Comparison of ENCODE assay signal across 16 cellular contexts in the genomic region with DNA sequence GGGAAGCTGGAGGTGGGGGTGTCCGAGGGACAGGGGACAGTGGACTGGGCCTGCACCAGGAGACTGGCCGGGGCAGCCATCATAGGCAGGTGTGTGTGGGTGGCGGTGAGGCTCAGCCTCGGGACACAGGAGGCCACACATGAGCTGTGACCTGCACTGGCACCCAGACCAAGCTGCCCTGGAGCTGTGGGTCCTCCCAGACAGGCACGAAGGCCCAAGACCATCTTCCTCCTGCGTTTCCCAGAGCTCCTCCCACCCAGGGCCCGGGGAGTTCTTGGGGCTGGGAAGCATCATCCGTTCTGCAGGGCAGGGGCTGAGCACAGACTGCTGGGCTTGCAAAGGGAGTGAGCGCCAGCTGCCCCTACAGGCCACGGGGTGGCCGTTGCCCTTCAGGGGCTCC.
"Had no signal": no experiment of that assay in that cellular context is flagged by ENCODE, and none has a peak within 500 bp of the region (broad histone marks: within the 10 kb centered on the region; RNA-seq: fewer than 3 reads in every experiment).

No MANE protein-coding gene starts in this region.

- H3K27me3 Mint-ChIP-seq: naive thymus-derived CD4-positive, alpha-beta T cell had no signal

- H3K27ac ChIP-seq: colonic mucosa, foreskin keratinocyte, hepatocyte, suprapubic skin, thyroid gland, upper lobe of right lung, vagina had no signal

- H3K36me3 Mint-ChIP-seq: naive thymus-derived CD4-positive, alpha-beta T cell had no signal

- H3K4me3 ChIP-seq: colonic mucosa, hepatocyte, suprapubic skin, thyroid gland, upper lobe of right lung, vagina had no signal

- H3K27ac Mint-ChIP-seq: naive thymus-derived CD4-positive, alpha-beta T cell; nephron progenitor cell had no signal

- H3K4me3 Mint-ChIP-seq: naive thymus-derived CD4-positive, alpha-beta T cell; nephron progenitor cell had no signal

- H3K4me1 ChIP-seq: colonic mucosa, foreskin keratinocyte, thyroid gland, upper lobe of right lung had no signal

- H3K9me3 ChIP-seq: colonic mucosa, suprapubic skin, thyroid gland, upper lobe of right lung, vagina had no signal

- DNase-seq: colonic mucosa; dermis blood vessel endothelial cell; erythroblast; foreskin keratinocyte; left colon; mesendoderm; naive thymus-derived CD4-positive, alpha-beta T cell; nephron progenitor cell; small intestine; stimulated activated CD4-positive, alpha-beta T cell treated with anti-CD3 and anti-CD28 coated beads, Interleukin-12 subunit alpha, Interleukin-12 subunit beta, amount 100 ng/mL, for 4 hours; stimulated activated naive CD4-positive, alpha-beta T cell treated with Interleukin-2 at 50 U/mL for 16 hours; thyroid gland; upper lobe of right lung had no signal

- H3K27me3 ChIP-seq: colonic mucosa, hepatocyte, thyroid gland, upper lobe of right lung, vagina had no signal

- H3K36me3 ChIP-seq: colonic mucosa, suprapubic skin, thyroid gland, upper lobe of right lung, vagina had no signal
